ENCODE assay signal across 20 cellular contexts in the genomic region with DNA sequence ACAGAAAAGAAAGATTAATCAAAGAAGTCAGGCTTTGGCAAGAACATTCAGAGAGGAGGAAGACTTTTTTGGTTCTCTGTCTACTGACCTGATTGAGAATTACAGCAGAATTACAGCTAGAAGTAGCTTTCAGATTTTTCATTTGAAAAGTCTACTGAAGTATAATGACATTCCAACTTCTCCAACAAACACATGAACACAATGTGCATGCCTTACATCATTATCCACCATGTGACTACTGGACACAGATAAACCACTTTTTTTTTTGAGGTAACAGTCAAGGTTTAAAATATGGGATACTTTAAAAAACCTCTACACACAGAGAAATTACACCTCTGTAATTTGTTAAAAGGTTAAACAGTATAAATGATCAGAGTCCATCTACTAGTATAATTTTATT. TPM values are rescaled to one million over a fixed set of nuclear protein-coding genes. Genes with fewer than 3 reads are reported as not detected.
DNase-seq lines count a peak whose midpoint lies in the region; ATAC-seq, FAIRE-seq and TF ChIP-seq lines count a peak whose summit lies in the region.
"Had no signal": no experiment of that assay in that cellular context is flagged by ENCODE, and none has a peak within 500 bp of the region (broad histone marks: within the 10 kb centered on the region; RNA-seq: fewer than 3 reads in every experiment).

No MANE protein-coding gene starts in this region.

- DNase-seq in CD8-positive, alpha-beta memory T cell, result no peak
- DNase-seq in GM12878 (ENCODE audit: low read depth, low spot score) (no peak), nephron progenitor cell (no peak), left lobe of liver (ENCODE audit: low spot score) (no peak), NCI-H446 (lab: John Stamatoyannopoulos, UW) (no peak)
- DNase-seq: activated CD4-positive, alpha-beta T cell treated with anti-CD3 and anti-CD28 coated beads for 4 hours; CD8-positive, alpha-beta T cell; dermis blood vessel endothelial cell; foreskin melanocyte; kidney; naive thymus-derived CD4-positive, alpha-beta T cell; NCI-H1417; NCI-H526; stimulated activated naive CD4-positive, alpha-beta T cell; SW 1271; thyroid gland had no signal

- in situ Hi-C loops in GM12878 (cut with MboI), result no loop called here

- peaks cover under 1 to 23% (median 16%) of the 10 kb centered on the region in 3 donors for H3K36me3 Mint-ChIP-seq in CD8-positive, alpha-beta memory T cell
- peaks cover 33% of the 10 kb centered on the region for H3K36me3 Mint-ChIP-seq in nephron progenitor cell (ENCODE audit: low read depth)

- RAD21 ChIA-PET in GM12878 (lab: Charles Lee; ENCODE audit: unreplicated experiment), result interaction anchor here (1.1 to 3.0 kb wide), 2 partner anchors 9 to 11 kb away, joined by 5 to 12 read pairs; no protein-coding TSS in a partner anchor

- H3K4me3 Mint-ChIP-seq in CD8-positive, alpha-beta memory T cell, result no peak overlapping the region
- no peak overlapping the region for H3K4me3 Mint-ChIP-seq in nephron progenitor cell
- H3K4me3 Mint-ChIP-seq: CD8-positive, alpha-beta T cell had no signal

- H3K4me2 ChIP-seq in Loucy (ENCODE audit: low read depth, low read length, poor library complexity, severe bottlenecking) (peak overlapping the region; percentile 52), GM12878 (ENCODE audit: control insufficient read depth, insufficient read depth) (peak overlapping the region; percentile 71; the same call in 1 of the 2 replicates)

- no peaks in the 10 kb centered on the region for H3K9me2 ChIP-seq in Loucy (replicated peaks; ENCODE audit: low read depth, low read length)

- POLR2A ChIA-PET in CD8-positive, alpha-beta memory T cell (lab: Charles Lee), result no interaction called here
- POLR2A ChIA-PET in GM12878 (lab: Charles Lee), result no interaction called here

- no peaks in the 10 kb centered on the region for H3K36me3 ChIP-seq in CD8-positive, alpha-beta memory T cell (ENCODE audit: insufficient read depth, low read length)
- peaks cover 28% of the 10 kb centered on the region for H3K36me3 ChIP-seq in Loucy (ENCODE audit: insufficient read depth, low read length)
- peaks cover 0 to 3% of the 10 kb centered on the region in 2 experiments; a peak in 2 of 4 replicates for H3K36me3 ChIP-seq in GM12878 (ENCODE audit: control insufficient read depth in 2 of 2, insufficient read depth in 2 of 2, low read length in 1 of 2)
- H3K36me3 ChIP-seq: thyroid gland had no signal

- no peak for ATAC-seq in GM12878
- no peak for ATAC-seq in left lobe of liver
- ATAC-seq in HG03139 (IDR thresholded peaks at IDR 0.05; ENCODE audit: unreplicated experiment), result no peak
- no peak for ATAC-seq in HG03432 (IDR thresholded peaks at IDR 0.05; ENCODE audit: unreplicated experiment)
- ATAC-seq: CD8-positive, alpha-beta T cell; naive thymus-derived CD4-positive, alpha-beta T cell; Right ventricle myocardium inferior had no signal

- H3K27me3 Mint-ChIP-seq in CD8-positive, alpha-beta memory T cell, result no peaks in the 10 kb centered on the region
- H3K27me3 Mint-ChIP-seq in nephron progenitor cell (ENCODE audit: low read depth, poor library complexity), result no peaks in the 10 kb centered on the region
- H3K27me3 Mint-ChIP-seq: naive thymus-derived CD4-positive, alpha-beta T cell had no signal

- H3K4me3 ChIP-seq in CD8-positive, alpha-beta memory T cell (ENCODE audit: low read length), result no peak overlapping the region
- H3K4me3 ChIP-seq in Loucy (ENCODE audit: low read length, poor library complexity, severe bottlenecking) (peak overlapping the region; percentile 45), GM12878 (no peak overlapping the region; the same call in 1 of the 2 replicates)
- H3K4me3 ChIP-seq: thyroid gland had no signal

- H3K27ac Mint-ChIP-seq in CD8-positive, alpha-beta memory T cell, result peak overlapping the region in 2 of 8 donors; percentile 14 to 15
- peak overlapping the region; percentile 58 for H3K27ac Mint-ChIP-seq in nephron progenitor cell

- H3K27ac ChIP-seq in CD8-positive, alpha-beta memory T cell (ENCODE audit: low read depth, low read length), result peak overlapping the region; percentile 12
- H3K27ac ChIP-seq in GM12878 (ENCODE audit: control insufficient read depth, insufficient read depth), result peak overlapping the region; percentile 66

- BruUV-seq in GM12878 (replicated peaks; lab: Mats Ljungman, UMichigan), result no TSS peak

- H3F3A ChIP-seq in Loucy (ENCODE audit: low read depth), result peaks cover 6% of the 10 kb centered on the region; the same call in 1 of the 2 replicates

- H3K9me3 ChIP-seq in CD8-positive, alpha-beta memory T cell (ENCODE audit: low read length), result no peaks in the 10 kb centered on the region
- H3K9me3 ChIP-seq in Loucy (ENCODE audit: insufficient read depth, low read depth, low read length), result no peaks in the 10 kb centered on the region
- H3K9me3 ChIP-seq in GM12878 (replicated peaks; ENCODE audit: control insufficient read depth, insufficient read depth, low read length), result no peaks in the 10 kb centered on the region
- H3K9me3 ChIP-seq: thyroid gland had no signal

- H4K20me1 ChIP-seq in Loucy (ENCODE audit: insufficient read depth, low read length, poor library complexity, severe bottlenecking) (peaks cover 90% of the 10 kb centered on the region), GM12878 (ENCODE audit: control insufficient read depth, insufficient read depth) (no peaks in the 10 kb centered on the region)

- no peaks in the 10 kb centered on the region for H3K9me3 Mint-ChIP-seq in CD8-positive, alpha-beta memory T cell
- H3K9me3 Mint-ChIP-seq in nephron progenitor cell, result peaks cover 4% of the 10 kb centered on the region
- H3K9me3 Mint-ChIP-seq: CD8-positive, alpha-beta T cell; naive thymus-derived CD4-positive, alpha-beta T cell had no signal

- peaks cover 100% of the 10 kb centered on the region for H3K79me2 ChIP-seq in Loucy (ENCODE audit: insufficient read depth, low read length)
- peaks cover 86% of the 10 kb centered on the region for H3K79me2 ChIP-seq in GM12878 (ENCODE audit: control insufficient read depth, insufficient read depth, low read length)

- TF ChIP-seq RAD21 in GM12878 (IDR thresholded peaks at IDR 0.05; ENCODE audit: insufficient read depth, low read depth, low read length), result no peak

- H3K9ac ChIP-seq in Loucy (ENCODE audit: low read depth, low read length, poor library complexity, severe bottlenecking) (peak overlapping the region; percentile 4), GM12878 (ENCODE audit: control insufficient read depth, insufficient read depth, low read length) (no peak overlapping the region)

- peaks cover 45 to 77% (median 70%) of the 10 kb centered on the region in 3 donors for H3K4me1 Mint-ChIP-seq in CD8-positive, alpha-beta memory T cell
- H3K4me1 Mint-ChIP-seq in nephron progenitor cell, result peaks cover 35% of the 10 kb centered on the region

- SMC1A ChIA-PET in GM12878 (lab: Charles Lee; ENCODE audit: uncharacterized antibody, unreplicated experiment), result interaction anchor here (0.6 to 7.4 kb wide), 4 partner anchors 8 to 29 kb away, joined by 3 to 41 read pairs (median 4); no protein-coding TSS in a partner anchor

- TF ChIP-seq EP300 in GM12878 (IDR thresholded peaks at IDR 0.05; ENCODE audit: borderline replicate concordance in 1 of 2, control insufficient read depth in 1 of 2, low read depth in 2 of 2, low read length in 2 of 2), result no peak

- H2AFZ ChIP-seq in Loucy (ENCODE audit: low read length) (no peak overlapping the region), GM12878 (ENCODE audit: control insufficient read depth, low read depth, low read length) (no peak overlapping the region)

- FAIRE-seq in GM12878 (lab: Jason Lieb, UNC), result no peak
- FAIRE-seq: kidney had no signal

- no peaks in the 10 kb centered on the region for H3K27me3 ChIP-seq in CD8-positive, alpha-beta memory T cell (ENCODE audit: insufficient read depth, low read length, poor library complexity, severe bottlenecking)
- H3K27me3 ChIP-seq in Loucy (ENCODE audit: insufficient read depth, low read length, poor library complexity, severe bottlenecking) (no peaks in the 10 kb centered on the region), GM12878 (replicated peaks in 1 of 2; ENCODE audit: control insufficient read depth in 2 of 2, insufficient read depth in 2 of 2, low read length in 1 of 2) (no peaks in the 10 kb centered on the region)
- H3K27me3 ChIP-seq: thyroid gland had no signal

- CTCF ChIA-PET in CD8-positive, alpha-beta memory T cell (lab: Charles Lee), result no interaction called here
- CTCF ChIA-PET in GM12878 (lab: Yijun Ruan, JAX), result interaction anchor here (4.6 kb wide), 1 partner anchor 10 kb away, joined by 26 read pairs; no protein-coding TSS in a partner anchor

- TF ChIP-seq CTCF in Loucy (conservative IDR thresholded peaks at IDR 0.05; ENCODE audit: low read length) (no peak), GM12878 (IDR thresholded peaks at IDR 0.05 in 2 of 3, conservative IDR thresholded peaks at IDR 0.05 in 1 of 3; ENCODE audit: control insufficient read depth in 2 of 3, extremely low read depth in 1 of 3, insufficient read depth in 1 of 3, low read depth in 3 of 3, low read length in 3 of 3) (no peak), nephron progenitor cell (IDR thresholded peaks at IDR 0.05) (no peak)

- intact Hi-C loops in GM12878 (cut with micrococcal nuclease; ENCODE audit: unreplicated experiment), result no loop called here

- TF ChIP-seq POLR2A in GM12878 (IDR thresholded peaks at IDR 0.05; ENCODE audit: low read depth, low read length), result no peak

- peaks cover 11% of the 10 kb centered on the region for H3K4me1 ChIP-seq in CD8-positive, alpha-beta memory T cell (ENCODE audit: insufficient read depth, low read length)
- H3K4me1 ChIP-seq in Loucy (ENCODE audit: insufficient read depth, low read length, poor library complexity, severe bottlenecking), result peaks cover 47% of the 10 kb centered on the region
- peaks cover 27% of the 10 kb centered on the region for H3K4me1 ChIP-seq in GM12878 (ENCODE audit: control insufficient read depth, insufficient read depth, low read length)

RNA-seq across cellular contexts. Expression of gene BTBD7, which starts 12.3 kb away (rescaled TPM):
- 10 to 100 TPM; 25.2 to 25.7 TPM for total RNA-seq in CD8-positive, alpha-beta memory T cell
- 9.6 TPM for polyA plus RNA-seq in CD8-positive, alpha-beta memory T cell
- 51.4 and 54.4 TPM in 2 replicates for total RNA-seq in GM12878 (2013; cell fraction: nucleolus; rRNA removed)
- total RNA-seq in GM12878 (2014; rRNA removed) (9.7 and 10.7 TPM in 2 replicates), GM12878 (2014; rRNA removed; fragmentation: Illumina TruSeq; extraction: Trizol) (11.5 and 12.6 TPM in 2 replicates), GM12878 (2021) (14.1 and 17.0 TPM in 2 replicates), left lobe of liver (11.0 TPM)
- 5.0 TPM for polyA plus RNA-seq in GM12878 (2011; ENCODE audit: low read depth)
- polyA plus RNA-seq in GM12878 (2011; rRNA removed) (14.6 and 16.5 TPM in 2 replicates), GM12878 (2014; fragmentation: Illumina TruSeq; extraction: Trizol) (12.7 and 14.3 TPM in 2 replicates), GM12878 (2014; fragmentation: Nextera tagmentation; extraction: Ambion mirVana) (1 to 10 TPM; 3.6 to 6.0 TPM), GM12878 (2014; rRNA removed) (8.8 and 9.4 TPM in 2 replicates), GM12878 (2016; fragmentation: Nextera tagmentation; extraction: Ambion mirVana) (1 to 10 TPM; 6.6 to 8.2 TPM)
- 12.7 and 13.0 TPM in 2 replicates for polyA plus RNA-seq in GM12878 (2011; cell fraction: cytosol; rRNA removed)
- polyA plus RNA-seq in GM12878 (2011; cell fraction: nucleus; rRNA removed), result 11.9 and 13.7 TPM in 2 replicates
- polyA plus RNA-seq in GM12878 (2012), result 6.2 and 6.6 TPM in 2 replicates
- 20.5 and 26.5 TPM in 2 replicates for polyA minus RNA-seq in GM12878 (2011; rRNA and poly(A)+ RNA removed)
- polyA minus RNA-seq in GM12878 (2011; cell fraction: cytosol; rRNA and poly(A)+ RNA removed), result 5.6 and 10.2 TPM in 2 replicates
- 7.5 and 13.9 TPM in 2 replicates for polyA minus RNA-seq in GM12878 (2011; cell fraction: nucleus; rRNA and poly(A)+ RNA removed)

RNA-seq across cellular contexts. Expression of gene COX8C, which starts 26.5 kb away (rescaled TPM):
- not detected for total RNA-seq in CD8-positive, alpha-beta memory T cell
- not detected for polyA plus RNA-seq in CD8-positive, alpha-beta memory T cell
- 1.3 TPM in 1 of 2 replicates, not detected in the other for total RNA-seq in GM12878 (2013; cell fraction: nucleolus; rRNA removed)
- total RNA-seq in GM12878 (2014; rRNA removed), result not detected in 2 replicates
- not detected in 2 replicates for total RNA-seq in GM12878 (2014; rRNA removed; fragmentation: Illumina TruSeq; extraction: Trizol)
- total RNA-seq in GM12878 (2021), result not detected in 2 replicates
- not detected for polyA plus RNA-seq in GM12878 (2011; ENCODE audit: low read depth)
- 0.71 TPM in 1 of 2 replicates, not detected in the other for polyA plus RNA-seq in GM12878 (2011; rRNA removed)
- polyA plus RNA-seq in GM12878 (2011; cell fraction: cytosol; rRNA removed), result not detected in 2 replicates
- not detected in 2 replicates for polyA plus RNA-seq in GM12878 (2011; cell fraction: nucleus; rRNA removed)
- polyA plus RNA-seq in GM12878 (2012), result not detected in 2 replicates
- polyA plus RNA-seq in GM12878 (2014; fragmentation: Illumina TruSeq; extraction: Trizol), result not detected in 2 replicates
- polyA plus RNA-seq in GM12878 (2014; fragmentation: Nextera tagmentation; extraction: Ambion mirVana), result under 1 TPM in 1 of 2 experiments, not detected in 1; 0.15 TPM
- 0.20 TPM in 1 of 2 replicates, not detected in the other for polyA plus RNA-seq in GM12878 (2014; rRNA removed)
- polyA plus RNA-seq in GM12878 (2016; fragmentation: Nextera tagmentation; extraction: Ambion mirVana), result not detected
- polyA minus RNA-seq in GM12878 (2011; rRNA and poly(A)+ RNA removed), result not detected in 2 replicates
- not detected in 2 replicates for polyA minus RNA-seq in GM12878 (2011; cell fraction: cytosol; rRNA and poly(A)+ RNA removed)
- polyA minus RNA-seq in GM12878 (2011; cell fraction: nucleus; rRNA and poly(A)+ RNA removed), result not detected in 2 replicates
- total RNA-seq in left lobe of liver, result not detected
- total RNA-seq: CD8-positive, alpha-beta T cell; dermis blood vessel endothelial cell; kidney; naive thymus-derived CD4-positive, alpha-beta T cell; thyroid gland had no signal
- polyA plus RNA-seq: naive thymus-derived CD4-positive, alpha-beta T cell had no signal
